In genomic region chr20:50194831-50195523, GRCh38 we compare ENCODE assay signal across 10 cellular contexts. TPM values are rescaled to one million over a fixed set of nuclear protein-coding genes. Genes with fewer than 3 reads are reported as not detected.
DNase-seq lines count a peak whose midpoint lies in the region; ATAC-seq and TF ChIP-seq lines count a peak whose summit lies in the region.
"Had no signal": no experiment of that assay in that cellular context is flagged by ENCODE, and none has a peak within 500 bp of the region (broad histone marks: within the 10 kb centered on the region; RNA-seq: fewer than 3 reads in every experiment).

No MANE protein-coding gene starts in this region.

- peaks cover 4% of the 10 kb centered on the region for H3K9me3 Mint-ChIP-seq in activated T-cell treated with anti-CD3 and anti-CD28 coated beads, Interleukin-2, amount 50 U/mL, for 4 hours
- H3K9me3 Mint-ChIP-seq in activated naive CD8-positive, alpha-beta T cell treated with anti-CD3 and anti-CD28 coated beads for 36 hours = peaks cover 3% of the 10 kb centered on the region
- H3K9me3 Mint-ChIP-seq in immature natural killer cell = no peaks in the 10 kb centered on the region

- H3K4me1 ChIP-seq in left lung = peaks cover 11 to 52% of the 10 kb centered on the region in 2 donors
- peaks cover 15 to 25% of the 10 kb centered on the region in 2 donors for H3K4me1 ChIP-seq in thoracic aorta (ENCODE audit: control insufficient read depth in 1 of 2, low read depth in 2 of 2)

- peaks cover 0 to 37% of the 10 kb centered on the region in 2 donors for H3K36me3 ChIP-seq in left lung
- peaks cover 15% of the 10 kb centered on the region for H3K36me3 ChIP-seq in thoracic aorta

- intact Hi-C loops in left lung (cut with DNase I) = no loop called here

- TF ChIP-seq CTCF in left lung (IDR thresholded peaks at IDR 0.05) (no peak), thoracic aorta (IDR thresholded peaks at IDR 0.05) (no peak)

- H3K27ac Mint-ChIP-seq in activated naive CD8-positive, alpha-beta T cell treated with anti-CD3 and anti-CD28 coated beads for 36 hours = peak overlapping the region; percentile 52
- H3K27ac Mint-ChIP-seq in immature natural killer cell = peak overlapping the region in 3 of 6 donors; percentile 6 to 24 (median 12)

- H3K27ac ChIP-seq in left lung (peak overlapping the region; percentile 99), thoracic aorta (peak overlapping the region; percentile 93 to 99)

- peaks cover 26% of the 10 kb centered on the region for H3K4me1 Mint-ChIP-seq in activated T-cell treated with anti-CD3 and anti-CD28 coated beads, Interleukin-2, amount 50 U/mL, for 4 hours (ENCODE audit: low read depth)
- peaks cover 24% of the 10 kb centered on the region for H3K4me1 Mint-ChIP-seq in activated naive CD8-positive, alpha-beta T cell treated with anti-CD3 and anti-CD28 coated beads for 36 hours
- H3K4me1 Mint-ChIP-seq in immature natural killer cell = peaks cover 27 to 28% of the 10 kb centered on the region in 2 donors

- H3K27me3 ChIP-seq in left lung (no peaks in the 10 kb centered on the region), thoracic aorta (replicated peaks; ENCODE audit: insufficient read depth) (no peaks in the 10 kb centered on the region)

- H3K4me3 ChIP-seq in left lung = peak overlapping the region in 1 of 2 donors; percentile 72
- peak overlapping the region; percentile 79 for H3K4me3 ChIP-seq in thoracic aorta

- H3K4me3 Mint-ChIP-seq in activated T-cell treated with anti-CD3 and anti-CD28 coated beads, Interleukin-2, amount 50 U/mL, for 4 hours = peak overlapping the region; percentile 92
- peak overlapping the region; percentile 40 for H3K4me3 Mint-ChIP-seq in activated naive CD8-positive, alpha-beta T cell treated with anti-CD3 and anti-CD28 coated beads for 36 hours
- H3K4me3 Mint-ChIP-seq in immature natural killer cell = peak overlapping the region in 1 of 5 donors; percentile 53

- no peaks in the 10 kb centered on the region for H3K27me3 Mint-ChIP-seq in activated T-cell treated with anti-CD3 and anti-CD28 coated beads, Interleukin-2, amount 50 U/mL, for 4 hours (ENCODE audit: low read depth)
- H3K27me3 Mint-ChIP-seq in activated naive CD8-positive, alpha-beta T cell treated with anti-CD3 and anti-CD28 coated beads for 36 hours = no peaks in the 10 kb centered on the region
- peaks cover 0 to 9% (median 5%) of the 10 kb centered on the region in 3 donors for H3K27me3 Mint-ChIP-seq in immature natural killer cell (ENCODE audit: low read depth in 3 of 3)

- H3K9me3 ChIP-seq in left lung = no peaks in the 10 kb centered on the region
- no peaks in the 10 kb centered on the region for H3K9me3 ChIP-seq in thoracic aorta

- no peak for DNase-seq in activated T-cell treated with anti-CD3 and anti-CD28 coated beads, Interleukin-2, amount 50 U/mL, for 4 hours
- no peak for DNase-seq in activated T-cell treated with anti-CD3 and anti-CD28 coated beads, Interleukin-2, amount 50 U/mL, for 48 hours
- no peak for DNase-seq in activated naive CD8-positive, alpha-beta T cell treated with anti-CD3 and anti-CD28 coated beads for 36 hours
- DNase-seq in left lung = no peak
- DNase-seq in thoracic aorta (ENCODE audit: low spot score) = no peak
- DNase-seq in NCI-H1092 (lab: John Stamatoyannopoulos, UW) = no peak
- DNase-seq in immature natural killer cell = no peak
- DNase-seq in HK-2 (ENCODE audit: unreplicated experiment) = no peak
- DNase-seq: kidney, NCI-H1417 had no signal

- peaks cover 10% of the 10 kb centered on the region for H3K36me3 Mint-ChIP-seq in activated T-cell treated with anti-CD3 and anti-CD28 coated beads, Interleukin-2, amount 50 U/mL, for 4 hours (ENCODE audit: insufficient read depth)
- H3K36me3 Mint-ChIP-seq in activated naive CD8-positive, alpha-beta T cell treated with anti-CD3 and anti-CD28 coated beads for 36 hours = peaks cover 20% of the 10 kb centered on the region
- H3K36me3 Mint-ChIP-seq in immature natural killer cell = peaks cover 4 to 9% (median 8%) of the 10 kb centered on the region in 3 donors

- ATAC-seq in activated T-cell treated with anti-CD3 and anti-CD28 coated beads, Interleukin-2, amount 50 U/mL, for 4 hours = no peak
- no peak for ATAC-seq in left lung
- ATAC-seq in thoracic aorta (ENCODE audit: insufficient number of reproducible peaks, low FRiP score, low read depth) = no peak

RNA-seq across cellular contexts. Expression of gene CEBPB, which starts 4.3 kb away (rescaled TPM):
- total RNA-seq in activated T-cell treated with anti-CD3 and anti-CD28 coated beads, Interleukin-2, amount 50 U/mL, for 4 hours = 10 to 100 TPM; 32.8 to 36.6 (median 35.2) TPM
- total RNA-seq in activated naive CD8-positive, alpha-beta T cell treated with anti-CD3 and anti-CD28 coated beads for 36 hours = 10 to 100 TPM; 36.4 to 37.7 TPM
- total RNA-seq in left lung (100 to 1,000 TPM; 133 to 266 TPM), thoracic aorta (100 to 1,000 TPM; 113 to 255 TPM)
- polyA plus RNA-seq in immature natural killer cell = 10 to 100 TPM; 15.3 to 27.6 (median 22.9) TPM

RNA-seq across cellular contexts. Expression of gene PEDS1, which starts 41.5 kb away (rescaled TPM):
- total RNA-seq in activated T-cell treated with anti-CD3 and anti-CD28 coated beads, Interleukin-2, amount 50 U/mL, for 4 hours = 10 to 100 TPM; 21.6 to 22.5 (median 21.9) TPM
- 10 to 100 TPM; 17.4 to 19.3 TPM for total RNA-seq in activated naive CD8-positive, alpha-beta T cell treated with anti-CD3 and anti-CD28 coated beads for 36 hours
- 10 to 100 TPM; 37.9 to 39.9 TPM for total RNA-seq in left lung
- total RNA-seq in thoracic aorta = 10 to 100 TPM; 21.2 to 34.3 TPM
- 10 to 100 TPM; 15.2 to 33.5 (median 19.7) TPM for polyA plus RNA-seq in immature natural killer cell
